10 cellular contexts compared by ENCODE assay signal in the genomic region with DNA sequence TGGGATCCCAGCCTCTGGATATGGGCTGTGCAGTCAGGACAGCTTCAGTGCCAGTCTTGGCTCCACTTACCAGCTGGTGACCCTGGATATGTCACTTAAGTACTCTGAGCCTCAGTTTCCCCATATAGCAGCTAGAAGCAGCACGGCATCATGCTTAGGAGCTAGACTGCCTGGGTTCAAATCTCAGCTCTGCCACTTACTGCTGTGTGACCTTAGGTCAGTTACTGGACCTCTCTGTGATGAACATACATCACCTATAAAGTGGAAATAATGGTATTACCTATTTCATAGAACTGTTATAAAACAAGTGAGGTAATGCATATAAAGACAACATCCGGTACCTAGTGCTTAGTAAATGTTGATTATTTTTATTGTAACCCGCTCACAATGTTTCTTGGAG.
"Had no signal": no experiment of that assay in that cellular context is flagged by ENCODE, and none has a peak within 500 bp of the region (broad histone marks: within the 10 kb centered on the region; RNA-seq: fewer than 3 reads in every experiment).

No MANE protein-coding gene starts in this region.

- H3K9me3 Mint-ChIP-seq: GM23338, H9, HFFc6 had no signal

- ATAC-seq: HCT116 had no signal

- H3K9me3 ChIP-seq: HAP-1 had no signal

- H3K27ac ChIP-seq: GM23248 had no signal

- H3K9ac ChIP-seq: GM23248 had no signal

- H3K4me2 ChIP-seq: GM23338 had no signal

- H2AFZ ChIP-seq: GM23248, GM23338 had no signal

- FAIRE-seq: H1, H54 had no signal

- H3K4me3 Mint-ChIP-seq: GM23338, H9, HFFc6 had no signal

- H3K27ac Mint-ChIP-seq: GM23338, H9, HFFc6 had no signal

- H3K4me1 ChIP-seq: HAP-1 had no signal

- DNase-seq: GM23248, GOT3, H9, HCEC 1CT, HFFc6 had no signal

- H3K4me1 Mint-ChIP-seq: GM23338 had no signal

- H3K36me3 ChIP-seq: HAP-1 had no signal

- H3K4me3 ChIP-seq: GM23248, GM23338, HAP-1 had no signal
